8 cellular contexts compared by ENCODE assay signal in genomic region chr6:111604259-111605099, GRCh38. TPM values are rescaled to one million over a fixed set of nuclear protein-coding genes. Genes with fewer than 3 reads are reported as not detected.
DNase-seq lines count a peak whose midpoint lies in the region; ATAC-seq lines count a peak whose summit lies in the region.

No MANE protein-coding gene starts in this region.

- POLR2A ChIA-PET in activated CD8-positive, alpha-beta T cell treated with anti-CD3 and anti-CD28 coated beads, Interleukin-2, amount 10 ng/mL, durations not matched to agents 7 days and 5 days (lab: Charles Lee): interaction anchor here (0.7 to 2.4 kb wide), 7 partner anchors 18 to 345 kb away, joined by 3 to 34 read pairs (median 5); partner anchors contain the start of gene REV3L

- H3K27ac Mint-ChIP-seq in activated naive CD4-positive, alpha-beta T cell treated with anti-CD3 and anti-CD28 coated beads, Interleukin-2, amount 50 U/mL, for 24 hours: peak overlapping the region; percentile 84
- no peak overlapping the region for H3K27ac Mint-ChIP-seq in activated CD8-positive, alpha-beta T cell treated with anti-CD3 and anti-CD28 coated beads, Interleukin-2, amount 10 ng/mL, durations not matched to agents 7 days and 5 days

- CTCF ChIA-PET in activated CD8-positive, alpha-beta T cell treated with anti-CD3 and anti-CD28 coated beads, Interleukin-2, amount 10 ng/mL, durations not matched to agents 7 days and 5 days (lab: Charles Lee): interaction anchor here (0.8 to 3.1 kb wide), 9 partner anchors 11 to 483 kb away, joined by 3 to 27 read pairs (median 5); partner anchors contain the start of genes FAM229B and TUBE1

- H3K4me1 Mint-ChIP-seq in activated naive CD4-positive, alpha-beta T cell treated with anti-CD3 and anti-CD28 coated beads, Interleukin-2, amount 50 U/mL, for 24 hours: peaks cover 59% of the 10 kb centered on the region
- peaks cover 47% of the 10 kb centered on the region for H3K4me1 Mint-ChIP-seq in activated CD8-positive, alpha-beta T cell treated with anti-CD3 and anti-CD28 coated beads, Interleukin-2, amount 10 ng/mL, durations not matched to agents 7 days and 5 days (ENCODE audit: low read depth)

- no peaks in the 10 kb centered on the region for H3K9me3 Mint-ChIP-seq in activated naive CD4-positive, alpha-beta T cell treated with anti-CD3 and anti-CD28 coated beads, Interleukin-2, amount 50 U/mL, for 24 hours
- no peaks in the 10 kb centered on the region for H3K9me3 Mint-ChIP-seq in activated CD8-positive, alpha-beta T cell treated with anti-CD3 and anti-CD28 coated beads, Interleukin-2, amount 10 ng/mL, durations not matched to agents 7 days and 5 days (ENCODE audit: insufficient read depth)

- DNase-seq in activated naive CD4-positive, alpha-beta T cell treated with Interleukin-2 at 50 U/mL for 16 hours: no peak
- DNase-seq in activated CD8-positive, alpha-beta T cell treated with anti-CD3 and anti-CD28 coated beads, Interleukin-2, amount 10 ng/mL, durations not matched to agents 7 days and 5 days: no peak
- DNase-seq in glomerular visceral epithelial cell (ENCODE audit: extremely low spot score): peak; percentile 60
- DNase-seq in nucleus accumbens (lab: John Stamatoyannopoulos, UW): peak in 47 of 56 donors; percentile 10 to 86 (median 46)
- no peak for DNase-seq in CD1c-positive myeloid dendritic cell (ENCODE audit: extremely low spot score)
- DNase-seq in activated CD4-positive, CD25-positive, alpha-beta regulatory T cell treated with anti-CD3 and anti-CD28 coated beads, Interleukin-2, amount 50 U/mL, for 72 hours: no peak
- DNase-seq in stimulated activated CD4-positive, alpha-beta T cell treated with anti-CD3 and anti-CD28 coated beads, Interleukin-2, amount 100 ng/mL, for 24 hours: no peak

- no peak for ATAC-seq in activated CD8-positive, alpha-beta T cell treated with anti-CD3 and anti-CD28 coated beads, Interleukin-2, amount 10 ng/mL, durations not matched to agents 7 days and 5 days

- peaks cover 4% of the 10 kb centered on the region for H3K36me3 Mint-ChIP-seq in activated naive CD4-positive, alpha-beta T cell treated with anti-CD3 and anti-CD28 coated beads, Interleukin-2, amount 50 U/mL, for 24 hours
- H3K36me3 Mint-ChIP-seq in activated CD8-positive, alpha-beta T cell treated with anti-CD3 and anti-CD28 coated beads, Interleukin-2, amount 10 ng/mL, durations not matched to agents 7 days and 5 days (ENCODE audit: low read depth): peaks cover 8% of the 10 kb centered on the region

- H3K27me3 Mint-ChIP-seq in activated naive CD4-positive, alpha-beta T cell treated with anti-CD3 and anti-CD28 coated beads, Interleukin-2, amount 50 U/mL, for 24 hours: no peaks in the 10 kb centered on the region
- no peaks in the 10 kb centered on the region for H3K27me3 Mint-ChIP-seq in activated CD8-positive, alpha-beta T cell treated with anti-CD3 and anti-CD28 coated beads, Interleukin-2, amount 10 ng/mL, durations not matched to agents 7 days and 5 days (ENCODE audit: low read depth)

- peak overlapping the region; percentile 94 for H3K4me3 Mint-ChIP-seq in activated naive CD4-positive, alpha-beta T cell treated with anti-CD3 and anti-CD28 coated beads, Interleukin-2, amount 50 U/mL, for 24 hours
- H3K4me3 Mint-ChIP-seq in activated CD8-positive, alpha-beta T cell treated with anti-CD3 and anti-CD28 coated beads, Interleukin-2, amount 10 ng/mL, durations not matched to agents 7 days and 5 days: peak overlapping the region; percentile 82

RNA-seq across cellular contexts. Expression of gene TRAF3IP2, which starts 1.2 kb away (rescaled TPM):
- total RNA-seq in activated CD8-positive, alpha-beta T cell treated with anti-CD3 and anti-CD28 coated beads, Interleukin-2, amount 10 ng/mL, durations not matched to agents 7 days and 5 days: 10 to 100 TPM; 22.7 to 24.4 TPM

Comparison
In these comparisons a context has a peak if more than half of its experiments do, and no peak if none do; other contexts are left out.
1. DNase-seq: peak in glomerular visceral epithelial cell (single experiment) and nucleus accumbens (47 of 56); none in activated naive CD4-positive, alpha-beta T cell treated with Interleukin-2 at 50 U/mL for 16 hours (single experiment), activated CD8-positive, alpha-beta T cell treated with anti-CD3 and anti-CD28 coated beads, Interleukin-2, amount 10 ng/mL, durations not matched to agents 7 days and 5 days (single experiment), CD1c-positive myeloid dendritic cell (single experiment), activated CD4-positive, CD25-positive, alpha-beta regulatory T cell treated with anti-CD3 and anti-CD28 coated beads, Interleukin-2, amount 50 U/mL, for 72 hours (single experiment) and stimulated activated CD4-positive, alpha-beta T cell treated with anti-CD3 and anti-CD28 coated beads, Interleukin-2, amount 100 ng/mL, for 24 hours (0 of 2).